In genomic region chr22:39486951-39487825, GRCh38 we compare ENCODE assay signal across 1 cellular context.
TF ChIP-seq lines count a peak whose summit lies in the region.

No MANE protein-coding gene starts in this region.

TF ChIP-seq in HepG2, 621 proteins besides CTCF, POLR2A, EP300 and RAD21:
- TF ChIP-seq ZNF556 (CRISPR knock-in tag; IDR thresholded peaks at IDR 0.05; ENCODE audit: borderline replicate concordance) (no peak), ZNF784 (CRISPR knock-in tag; IDR thresholded peaks at IDR 0.05; ENCODE audit: borderline replicate concordance) (no peak), POGK (CRISPR knock-in tag; conservative IDR thresholded peaks at IDR 0.05) (no peak), ZNF687 (CRISPR knock-in tag; IDR thresholded peaks at IDR 0.05) (0 out of 2 replicates have a peak, but pooled peaks have one; percentile 26), GMEB2 (CRISPR knock-in tag; IDR thresholded peaks at IDR 0.05; ENCODE audit: low read depth) (no peak), HOXD1 (CRISPR knock-in tag; IDR thresholded peaks at IDR 0.05) (no peak), ARHGAP35 (CRISPR knock-in tag; IDR thresholded peaks at IDR 0.05; ENCODE audit: borderline replicate concordance) (no peak), ZKSCAN5 (CRISPR knock-in tag; IDR thresholded peaks at IDR 0.05) (no peak), STAG1 (CRISPR knock-in tag; IDR thresholded peaks at IDR 0.05) (peak; percentile 16; the same call in 1 of the 2 replicates), IKZF1 (IDR thresholded peaks at IDR 0.05) (no peak), ZNF263 (CRISPR knock-in tag; IDR thresholded peaks at IDR 0.05) (peak; percentile 55; the same call in 1 of the 2 replicates), AGO1 (IDR thresholded peaks at IDR 0.05; ENCODE audit: low read depth, low read length, poor library complexity, severe bottlenecking) (no peak), ZNF207 (IDR thresholded peaks at IDR 0.05; ENCODE audit: borderline replicate concordance) (no peak), NBN (conservative IDR thresholded peaks at IDR 0.05) (no peak), SIX4 (CRISPR knock-in tag; IDR thresholded peaks at IDR 0.05) (no peak)
- TF ChIP-seq, protein P1, sequence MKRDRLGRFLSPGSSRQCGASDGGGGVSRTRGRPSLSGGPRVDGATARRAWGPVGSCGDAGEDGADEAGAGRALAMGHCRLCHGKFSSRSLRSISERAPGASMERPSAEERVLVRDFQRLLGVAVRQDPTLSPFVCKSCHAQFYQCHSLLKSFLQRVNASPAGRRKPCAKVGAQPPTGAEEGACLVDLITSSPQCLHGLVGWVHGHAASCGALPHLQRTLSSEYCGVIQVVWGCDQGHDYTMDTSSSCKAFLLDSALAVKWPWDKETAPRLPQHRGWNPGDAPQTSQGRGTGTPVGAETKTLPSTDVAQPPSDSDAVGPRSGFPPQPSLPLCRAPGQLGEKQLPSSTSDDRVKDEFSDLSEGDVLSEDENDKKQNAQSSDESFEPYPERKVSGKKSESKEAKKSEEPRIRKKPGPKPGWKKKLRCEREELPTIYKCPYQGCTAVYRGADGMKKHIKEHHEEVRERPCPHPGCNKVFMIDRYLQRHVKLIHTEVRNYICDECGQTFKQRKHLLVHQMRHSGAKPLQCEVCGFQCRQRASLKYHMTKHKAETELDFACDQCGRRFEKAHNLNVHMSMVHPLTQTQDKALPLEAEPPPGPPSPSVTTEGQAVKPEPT (CRISPR knock-in tag; IDR thresholded peaks at IDR 0.05; ENCODE audit: low read depth), result no peak
- TF ChIP-seq, protein P2, sequence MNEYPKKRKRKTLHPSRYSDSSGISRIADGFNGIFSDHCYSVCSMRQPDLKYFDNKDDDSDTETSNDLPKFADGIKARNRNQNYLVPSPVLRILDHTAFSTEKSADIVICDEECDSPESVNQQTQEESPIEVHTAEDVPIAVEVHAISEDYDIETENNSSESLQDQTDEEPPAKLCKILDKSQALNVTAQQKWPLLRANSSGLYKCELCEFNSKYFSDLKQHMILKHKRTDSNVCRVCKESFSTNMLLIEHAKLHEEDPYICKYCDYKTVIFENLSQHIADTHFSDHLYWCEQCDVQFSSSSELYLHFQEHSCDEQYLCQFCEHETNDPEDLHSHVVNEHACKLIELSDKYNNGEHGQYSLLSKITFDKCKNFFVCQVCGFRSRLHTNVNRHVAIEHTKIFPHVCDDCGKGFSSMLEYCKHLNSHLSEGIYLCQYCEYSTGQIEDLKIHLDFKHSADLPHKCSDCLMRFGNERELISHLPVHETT (CRISPR knock-in tag; conservative IDR thresholded peaks at IDR 0.05), result no peak
- TF ChIP-seq, protein P3, sequence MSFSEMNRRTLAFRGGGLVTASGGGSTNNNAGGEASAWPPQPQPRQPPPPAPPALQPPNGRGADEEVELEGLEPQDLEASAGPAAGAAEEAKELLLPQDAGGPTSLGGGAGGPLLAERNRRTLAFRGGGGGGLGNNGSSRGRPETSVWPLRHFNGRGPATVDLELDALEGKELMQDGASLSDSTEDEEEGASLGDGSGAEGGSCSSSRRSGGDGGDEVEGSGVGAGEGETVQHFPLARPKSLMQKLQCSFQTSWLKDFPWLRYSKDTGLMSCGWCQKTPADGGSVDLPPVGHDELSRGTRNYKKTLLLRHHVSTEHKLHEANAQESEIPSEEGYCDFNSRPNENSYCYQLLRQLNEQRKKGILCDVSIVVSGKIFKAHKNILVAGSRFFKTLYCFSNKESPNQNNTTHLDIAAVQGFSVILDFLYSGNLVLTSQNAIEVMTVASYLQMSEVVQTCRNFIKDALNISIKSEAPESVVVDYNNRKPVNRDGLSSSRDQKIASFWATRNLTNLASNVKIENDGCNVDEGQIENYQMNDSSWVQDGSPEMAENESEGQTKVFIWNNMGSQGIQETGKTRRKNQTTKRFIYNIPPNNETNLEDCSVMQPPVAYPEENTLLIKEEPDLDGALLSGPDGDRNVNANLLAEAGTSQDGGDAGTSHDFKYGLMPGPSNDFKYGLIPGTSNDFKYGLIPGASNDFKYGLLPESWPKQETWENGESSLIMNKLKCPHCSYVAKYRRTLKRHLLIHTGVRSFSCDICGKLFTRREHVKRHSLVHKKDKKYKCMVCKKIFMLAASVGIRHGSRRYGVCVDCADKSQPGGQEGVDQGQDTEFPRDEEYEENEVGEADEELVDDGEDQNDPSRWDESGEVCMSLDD (CRISPR knock-in tag; IDR thresholded peaks at IDR 0.05; ENCODE audit: borderline replicate concordance), result no peak
- TF ChIP-seq, protein P4, sequence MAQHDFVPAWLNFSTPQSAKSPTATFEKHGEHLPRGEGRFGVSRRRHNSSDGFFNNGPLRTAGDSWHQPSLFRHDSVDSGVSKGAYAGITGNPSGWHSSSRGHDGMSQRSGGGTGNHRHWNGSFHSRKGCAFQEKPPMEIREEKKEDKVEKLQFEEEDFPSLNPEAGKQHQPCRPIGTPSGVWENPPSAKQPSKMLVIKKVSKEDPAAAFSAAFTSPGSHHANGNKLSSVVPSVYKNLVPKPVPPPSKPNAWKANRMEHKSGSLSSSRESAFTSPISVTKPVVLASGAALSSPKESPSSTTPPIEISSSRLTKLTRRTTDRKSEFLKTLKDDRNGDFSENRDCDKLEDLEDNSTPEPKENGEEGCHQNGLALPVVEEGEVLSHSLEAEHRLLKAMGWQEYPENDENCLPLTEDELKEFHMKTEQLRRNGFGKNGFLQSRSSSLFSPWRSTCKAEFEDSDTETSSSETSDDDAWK (CRISPR knock-in tag; IDR thresholded peaks at IDR 0.05), result no peak
